1 cellular context compared by ENCODE assay signal in the genomic region with DNA sequence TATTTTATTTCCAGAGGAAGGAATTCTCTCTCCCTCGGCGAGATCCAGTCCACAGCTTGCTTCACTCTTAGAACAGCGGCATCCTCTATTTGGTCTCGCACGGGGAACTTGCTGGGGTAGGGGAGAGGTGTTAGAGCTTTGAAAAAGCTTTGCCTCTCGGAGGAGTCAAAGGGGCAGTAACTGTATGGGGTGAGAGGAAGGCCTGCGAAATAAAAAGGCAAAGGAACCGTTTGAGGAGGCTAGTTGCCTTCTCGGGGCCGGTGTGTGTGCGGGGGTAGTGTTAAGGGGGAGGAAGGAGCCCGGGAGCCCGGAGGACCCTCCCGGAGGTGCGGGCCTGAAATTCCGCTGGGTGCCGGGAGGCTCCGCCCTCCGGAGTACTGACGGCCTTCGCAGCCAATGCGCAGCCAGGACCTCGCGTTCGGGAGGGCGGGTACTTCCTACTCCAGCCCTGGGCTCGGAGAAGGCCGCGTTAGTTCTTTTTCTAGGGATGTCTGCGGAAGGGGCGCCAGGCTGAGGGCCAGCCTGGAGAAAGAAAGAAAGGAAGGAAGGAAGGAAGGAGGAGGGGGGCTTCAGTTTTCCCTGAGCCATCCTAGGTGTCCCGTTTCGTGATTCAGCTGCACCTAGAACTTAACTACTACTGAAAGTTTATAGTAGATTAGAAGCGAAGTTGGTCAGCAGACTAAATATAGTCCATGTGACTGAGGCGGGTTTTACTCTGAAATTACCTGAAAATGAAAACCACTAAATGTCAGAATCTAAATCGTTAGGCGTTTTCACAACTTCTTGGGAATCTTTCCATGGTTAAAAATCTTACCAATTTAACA.
TF ChIP-seq lines count a peak whose summit lies in the region.

No MANE protein-coding gene starts in this region.

TF ChIP-seq in GM23338, 12 proteins besides CTCF, POLR2A, EP300 and RAD21:
- TF ChIP-seq ZNF114 (CRISPR knock-in tag; IDR thresholded peaks at IDR 0.05) (no peak), ZNF331 (CRISPR knock-in tag; IDR thresholded peaks at IDR 0.05; ENCODE audit: low read depth) (no peak), POLR2AphosphoS5 (IDR thresholded peaks at IDR 0.05; ENCODE audit: low read depth) (peak; percentile 92)
